ENCODE assay signal across 19 cellular contexts in genomic region chr11:56782167-56782847, GRCh38. TPM values are rescaled to one million over a fixed set of nuclear protein-coding genes. Genes with fewer than 3 reads are reported as not detected.
DNase-seq lines count a peak whose midpoint lies in the region; ATAC-seq and TF ChIP-seq lines count a peak whose summit lies in the region.
"Had no signal": no experiment of that assay in that cellular context is flagged by ENCODE, and none has a peak within 500 bp of the region (broad histone marks: within the 10 kb centered on the region; RNA-seq: fewer than 3 reads in every experiment).

No MANE protein-coding gene starts in this region.

- no peaks in the 10 kb centered on the region for H3K9me3 ChIP-seq in CD8-positive, alpha-beta T cell (ENCODE audit: low read length)
- H3K9me3 ChIP-seq in ascending aorta, result no peaks in the 10 kb centered on the region
- H3K9me3 ChIP-seq: tibial artery had no signal

- ATAC-seq in GM19043 (IDR thresholded peaks at IDR 0.05; ENCODE audit: low read depth, unreplicated experiment) (peak; percentile 69), HG02852 (IDR thresholded peaks at IDR 0.05; ENCODE audit: unreplicated experiment) (peak; percentile 95), HG03520 (IDR thresholded peaks at IDR 0.05; ENCODE audit: unreplicated experiment) (peak; percentile 69)
- no peak for ATAC-seq in CD8-positive, alpha-beta T cell
- ATAC-seq in activated T-cell treated with anti-CD3 and anti-CD28 coated beads, Interleukin-2, amount 50 U/mL, for 4 hours, result no peak
- ATAC-seq: activated CD4-positive, alpha-beta T cell treated with anti-CD3 and anti-CD28 coated beads for 36 hours; left cardiac atrium had no signal

- no peaks in the 10 kb centered on the region for H3K36me3 ChIP-seq in CD8-positive, alpha-beta T cell (ENCODE audit: insufficient read depth, low read length)
- H3K36me3 ChIP-seq in ascending aorta, result no peaks in the 10 kb centered on the region
- H3K36me3 ChIP-seq: tibial artery had no signal

- CTCF ChIA-PET in CD8-positive, alpha-beta T cell (lab: Charles Lee), result interaction anchor here (0.6 to 1.3 kb wide), 3 partner anchors 16 to 41 kb away, joined by 3 to 4 read pairs (median 3); no protein-coding TSS in a partner anchor

- POLR2A ChIA-PET in CD8-positive, alpha-beta T cell (lab: Charles Lee), result no interaction called here

- H3K27ac Mint-ChIP-seq in CD8-positive, alpha-beta T cell, result no peak overlapping the region
- H3K27ac Mint-ChIP-seq: activated CD4-positive, alpha-beta T cell treated with anti-CD3 and anti-CD28 coated beads for 36 hours; CD4-positive, alpha-beta T cell had no signal

- H3K4me3 Mint-ChIP-seq in CD8-positive, alpha-beta T cell, result no peak overlapping the region
- no peak overlapping the region for H3K4me3 Mint-ChIP-seq in activated T-cell treated with anti-CD3 and anti-CD28 coated beads, Interleukin-2, amount 50 U/mL, for 4 hours
- H3K4me3 Mint-ChIP-seq: activated CD4-positive, alpha-beta T cell treated with anti-CD3 and anti-CD28 coated beads for 36 hours; CD4-positive, alpha-beta T cell; H9 had no signal

- no peaks in the 10 kb centered on the region for H3K27me3 Mint-ChIP-seq in CD8-positive, alpha-beta T cell (ENCODE audit: low read depth)
- H3K27me3 Mint-ChIP-seq in activated T-cell treated with anti-CD3 and anti-CD28 coated beads, Interleukin-2, amount 50 U/mL, for 4 hours (ENCODE audit: low read depth), result no peaks in the 10 kb centered on the region
- H3K27me3 Mint-ChIP-seq: CD4-positive, alpha-beta T cell had no signal

- H3K9me3 Mint-ChIP-seq in CD8-positive, alpha-beta T cell, result no peaks in the 10 kb centered on the region
- H3K9me3 Mint-ChIP-seq in activated T-cell treated with anti-CD3 and anti-CD28 coated beads, Interleukin-2, amount 50 U/mL, for 4 hours, result no peaks in the 10 kb centered on the region
- H3K9me3 Mint-ChIP-seq: CD4-positive, alpha-beta T cell had no signal

- H3K4me1 ChIP-seq in CD8-positive, alpha-beta T cell (ENCODE audit: insufficient read depth, low read length), result no peaks in the 10 kb centered on the region
- H3K4me1 ChIP-seq in ascending aorta, result no peaks in the 10 kb centered on the region
- H3K4me1 ChIP-seq: tibial artery had no signal

- TF ChIP-seq CTCF in CD8-positive, alpha-beta T cell (IDR thresholded peaks at IDR 0.05), result no peak
- TF ChIP-seq CTCF in ascending aorta (IDR thresholded peaks at IDR 0.05), result no peak

- no peak overlapping the region for H3K4me3 ChIP-seq in CD8-positive, alpha-beta T cell (ENCODE audit: low read depth, low read length)
- H3K4me3 ChIP-seq in ascending aorta, result no peak overlapping the region
- H3K4me3 ChIP-seq: PC-9, tibial artery had no signal

- no peaks in the 10 kb centered on the region for H3K4me1 Mint-ChIP-seq in CD8-positive, alpha-beta T cell (ENCODE audit: low read depth)
- H3K4me1 Mint-ChIP-seq in activated T-cell treated with anti-CD3 and anti-CD28 coated beads, Interleukin-2, amount 50 U/mL, for 4 hours (ENCODE audit: low read depth), result no peaks in the 10 kb centered on the region
- H3K4me1 Mint-ChIP-seq: activated CD4-positive, alpha-beta T cell treated with anti-CD3 and anti-CD28 coated beads for 36 hours had no signal

- intact Hi-C loops in CD8-positive, alpha-beta T cell (cut with DNase I, micrococcal nuclease), result no loop called here
- intact Hi-C loops in ascending aorta (cut with DNase I), result loop anchor here (2.0 kb wide), 1 partner anchor 158 kb away; no protein-coding TSS in a partner anchor

- DNase-seq in CD1c-positive myeloid dendritic cell (ENCODE audit: extremely low spot score) (peak; percentile 11), glomerular visceral epithelial cell (ENCODE audit: extremely low spot score) (no peak), ascending aorta (ENCODE audit: low spot score in 2 of 2) (no peak)
- no peak for DNase-seq in CD8-positive, alpha-beta T cell
- DNase-seq in activated T-cell treated with anti-CD3 and anti-CD28 coated beads, Interleukin-2, amount 50 U/mL, for 4 hours, result no peak
- DNase-seq: activated CD4-positive, alpha-beta T cell treated with anti-CD3 and anti-CD28 coated beads for 36 hours; CD4-positive, alpha-beta T cell; H9; left cardiac atrium; PC-9; tibial artery had no signal

- no peak overlapping the region for H3K27ac ChIP-seq in CD8-positive, alpha-beta T cell (ENCODE audit: low read depth, low read length)
- H3K27ac ChIP-seq in ascending aorta, result no peak overlapping the region
- H3K27ac ChIP-seq: epithelial cell of prostate, PC-9, tibial artery had no signal

- H3K36me3 Mint-ChIP-seq in CD8-positive, alpha-beta T cell, result no peaks in the 10 kb centered on the region
- H3K36me3 Mint-ChIP-seq in activated T-cell treated with anti-CD3 and anti-CD28 coated beads, Interleukin-2, amount 50 U/mL, for 4 hours (ENCODE audit: insufficient read depth), result no peaks in the 10 kb centered on the region

- no peaks in the 10 kb centered on the region for H3K27me3 ChIP-seq in CD8-positive, alpha-beta T cell (ENCODE audit: insufficient read depth, low read length)
- H3K27me3 ChIP-seq in ascending aorta, result no peaks in the 10 kb centered on the region

RNA-seq across cellular contexts. Expression of gene OR9G4, which starts 33.8 kb away (rescaled TPM):
- not detected for total RNA-seq in CD8-positive, alpha-beta T cell
- not detected for total RNA-seq in activated T-cell treated with anti-CD3 and anti-CD28 coated beads, Interleukin-2, amount 50 U/mL, for 4 hours
- total RNA-seq in ascending aorta, result not detected
- total RNA-seq: A172; activated CD4-positive, alpha-beta T cell treated with anti-CD3 and anti-CD28 coated beads for 36 hours; CD4-positive, alpha-beta T cell; cerebellum; H9; left cardiac atrium; M059J; PC-9; T-helper 1 cell treated with Interleukin-12 subunit alpha and Interleukin-12 subunit beta and Interleukin-4 antibody, amounts not matched to agents 30 ng/mL and 1 ng/mL, for 36 hours had no signal

Comparison
In these comparisons a context has a peak if more than half of its experiments do, and no peak if none do; other contexts are left out.
1. ATAC-seq: peak in GM19043 (single experiment), HG02852 (single experiment) and HG03520 (single experiment); none in CD8-positive, alpha-beta T cell (single experiment) and activated T-cell treated with anti-CD3 and anti-CD28 coated beads, Interleukin-2, amount 50 U/mL, for 4 hours (0 of 2).